Comparison of ENCODE assay signal across 15 cellular contexts in the genomic region with DNA sequence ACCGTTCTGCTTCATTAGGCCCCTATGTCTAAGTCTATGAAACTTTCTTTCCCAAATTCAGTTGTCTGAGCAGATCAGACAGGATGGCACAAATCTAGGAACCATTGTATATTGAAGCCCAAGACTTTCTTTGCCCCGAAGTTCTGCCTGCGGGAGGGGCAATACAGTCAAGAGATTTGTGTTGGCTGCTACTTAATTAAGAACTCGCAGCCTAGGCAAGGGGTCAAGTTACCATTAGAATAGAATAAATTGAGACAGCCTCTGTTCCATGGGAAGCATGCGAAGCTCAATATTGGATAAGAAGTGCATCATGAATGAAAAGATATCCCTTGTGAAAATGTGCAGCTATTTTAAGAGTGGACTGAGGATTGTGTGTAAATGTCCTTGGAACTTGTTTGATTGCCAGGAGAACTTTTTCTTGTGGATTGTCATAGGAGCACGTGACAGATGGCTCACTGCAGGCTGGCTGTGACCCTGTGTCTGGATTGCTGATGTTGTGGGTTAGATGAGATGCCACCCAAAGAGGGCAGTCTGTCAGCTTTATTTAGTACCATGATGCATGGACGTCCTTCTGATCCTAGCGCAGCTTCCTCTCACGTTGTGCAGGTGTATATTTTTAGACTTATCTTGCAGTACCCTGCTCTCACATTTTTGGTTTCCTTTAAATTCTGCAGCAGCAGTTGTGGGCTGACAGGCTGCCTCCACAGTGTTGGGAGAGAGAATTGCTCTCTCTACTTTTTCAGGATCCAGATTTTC. TPM values are rescaled to one million over a fixed set of nuclear protein-coding genes. Genes with fewer than 3 reads are reported as not detected.
A peak's percentile ranks its signal among the peaks of the same experiment; 100 is the strongest.
DNase-seq lines count a peak whose midpoint lies in the region; ATAC-seq and TF ChIP-seq lines count a peak whose summit lies in the region.
"Had no signal": no experiment of that assay in that cellular context is flagged by ENCODE, and none has a peak within 500 bp of the region (broad histone marks: within the 10 kb centered on the region; RNA-seq: fewer than 3 reads in every experiment).

No MANE protein-coding gene starts in this region.

- H3K79me2 ChIP-seq in GM23338 (replicated peaks; ENCODE audit: insufficient read depth): no peaks in the 10 kb centered on the region

- no peaks in the 10 kb centered on the region for H3K9me3 ChIP-seq in T-helper 17 cell (ENCODE audit: control insufficient read depth, low read length, poor library complexity, severe bottlenecking)
- H3K9me3 ChIP-seq in psoas muscle: no peaks in the 10 kb centered on the region
- H3K9me3 ChIP-seq in ovary: no peaks in the 10 kb centered on the region
- H3K9me3 ChIP-seq: ascending aorta had no signal

- peak overlapping the region; percentile 60; the same call in 1 of the 2 replicates for H3K27ac Mint-ChIP-seq in GM23338
- peak overlapping the region; percentile 27 for H3K27ac Mint-ChIP-seq in T-helper 17 cell
- H3K27ac Mint-ChIP-seq: B cell had no signal

- H3K4me1 ChIP-seq in GM23338 (ENCODE audit: insufficient read depth) (peaks cover 8% of the 10 kb centered on the region; the same call in 1 of the 2 replicates), psoas muscle (peaks cover 8% of the 10 kb centered on the region), ovary (ENCODE audit: insufficient read depth) (peaks cover 1% of the 10 kb centered on the region)
- H3K4me1 ChIP-seq: ascending aorta had no signal

- H3K4me3 Mint-ChIP-seq in GM23338: no peak overlapping the region
- no peak overlapping the region for H3K4me3 Mint-ChIP-seq in T-helper 17 cell
- H3K4me3 Mint-ChIP-seq: B cell had no signal

- H3K36me3 ChIP-seq in GM23338 (ENCODE audit: insufficient read depth) (0 out of 2 replicates have a peak, but pooled peaks cover 1% of the 10 kb centered on the region), psoas muscle (ENCODE audit: insufficient read depth in 1 of 2, low read depth in 1 of 2) (no peaks in the 10 kb centered on the region), ovary (no peaks in the 10 kb centered on the region)

- TF ChIP-seq POLR2A in ovary (IDR thresholded peaks at IDR 0.05): no peak

- DNase-seq in GM23338 (ENCODE audit: low spot score) (peak; percentile 31), T-helper 17 cell (no peak), left cardiac atrium (no peak), psoas muscle (peak; percentile 35 to 82), ovary (no peak), AG08396 (ENCODE audit: low spot score) (no peak)
- DNase-seq: activated gamma-delta T cell, DMS53, kidney glomerular epithelial cell, NCI-H1930 had no signal

- TF ChIP-seq CTCF in GM23338 (conservative IDR thresholded peaks at IDR 0.05; ENCODE audit: low read depth in 2 of 2) (no peak), psoas muscle (IDR thresholded peaks at IDR 0.05) (no peak), ovary (IDR thresholded peaks at IDR 0.05) (no peak)

- H3K27me3 ChIP-seq in GM23338 (ENCODE audit: insufficient read depth) (no peaks in the 10 kb centered on the region), psoas muscle (ENCODE audit: insufficient read depth in 3 of 3, low read length in 2 of 3) (no peaks in the 10 kb centered on the region), ovary (no peaks in the 10 kb centered on the region)
- H3K27me3 ChIP-seq: ascending aorta had no signal

- peaks cover 3% of the 10 kb centered on the region; the same call in 1 of the 3 replicates for H3K36me3 Mint-ChIP-seq in GM23338 (ENCODE audit: low read depth)
- peaks cover 2% of the 10 kb centered on the region for H3K36me3 Mint-ChIP-seq in T-helper 17 cell (ENCODE audit: low read depth)

- H3K9me2 ChIP-seq in GM23338 (ENCODE audit: insufficient read depth): no peaks in the 10 kb centered on the region

- WGBS in psoas muscle, 3 donors: 21 to 29% (median 22%) methylated on average over 9 of the region's 9 CpGs
- whole genome bisulfite sequencing in ovary, 3 donors: 59 to 66% (median 59%) methylated on average over 9 of the region's 9 CpGs

- no peak overlapping the region for H3K4me2 ChIP-seq in GM23338

- H3K9me3 Mint-ChIP-seq in GM23338: no peaks in the 10 kb centered on the region

- intact Hi-C loops in left cardiac atrium (cut with DNase I) (no loop called here), psoas muscle (cut with DNase I) (no loop called here), ovary (cut with DNase I) (no loop called here)

- H3F3A ChIP-seq in GM23338 (replicated peaks; ENCODE audit: low read depth): no peaks in the 10 kb centered on the region

- no peaks in the 10 kb centered on the region for H4K20me1 ChIP-seq in GM23338 (replicated peaks; ENCODE audit: insufficient read depth)

- H3K4me3 ChIP-seq in GM23338 (no peak overlapping the region), psoas muscle (peak overlapping the region; percentile 5), ovary (no peak overlapping the region)
- H3K4me3 ChIP-seq: ascending aorta, coronary artery had no signal

- no peak overlapping the region for H2AFZ ChIP-seq in GM23338

- H3K4me1 Mint-ChIP-seq in GM23338 (peaks cover 24% of the 10 kb centered on the region), T-helper 17 cell (peaks cover 4% of the 10 kb centered on the region)
- H3K4me1 Mint-ChIP-seq: B cell had no signal

- ATAC-seq in GM23338 (peak; percentile 77), T-helper 17 cell (no peak), left cardiac atrium (peak; percentile 90 to 95), psoas muscle (peak; percentile 99), HG03342 (IDR thresholded peaks at IDR 0.05; ENCODE audit: unreplicated experiment) (no peak)
- ATAC-seq: Panc1 had no signal

- H3K27ac ChIP-seq in GM23338 (ENCODE audit: low read depth): no peak overlapping the region; the same call in 1 of the 2 replicates
- peak overlapping the region; percentile 85 for H3K27ac ChIP-seq in psoas muscle
- no peak overlapping the region for H3K27ac ChIP-seq in ovary
- H3K27ac ChIP-seq: ascending aorta, coronary artery had no signal

- H3K27me3 Mint-ChIP-seq in GM23338 (ENCODE audit: insufficient read depth, low read depth, poor library complexity) (peaks cover 3% of the 10 kb centered on the region), T-helper 17 cell (no peaks in the 10 kb centered on the region)
- H3K27me3 Mint-ChIP-seq: B cell had no signal

- no peak for TF ChIP-seq EP300 in ovary (IDR thresholded peaks at IDR 0.05)

TF ChIP-seq in GM23338, 12 proteins besides CTCF, POLR2A, EP300 and RAD21 (continues in another document):
- no peak for TF ChIP-seq NANOG (IDR thresholded peaks at IDR 0.05; ENCODE audit: borderline replicate concordance)
- TF ChIP-seq, protein P1, sequence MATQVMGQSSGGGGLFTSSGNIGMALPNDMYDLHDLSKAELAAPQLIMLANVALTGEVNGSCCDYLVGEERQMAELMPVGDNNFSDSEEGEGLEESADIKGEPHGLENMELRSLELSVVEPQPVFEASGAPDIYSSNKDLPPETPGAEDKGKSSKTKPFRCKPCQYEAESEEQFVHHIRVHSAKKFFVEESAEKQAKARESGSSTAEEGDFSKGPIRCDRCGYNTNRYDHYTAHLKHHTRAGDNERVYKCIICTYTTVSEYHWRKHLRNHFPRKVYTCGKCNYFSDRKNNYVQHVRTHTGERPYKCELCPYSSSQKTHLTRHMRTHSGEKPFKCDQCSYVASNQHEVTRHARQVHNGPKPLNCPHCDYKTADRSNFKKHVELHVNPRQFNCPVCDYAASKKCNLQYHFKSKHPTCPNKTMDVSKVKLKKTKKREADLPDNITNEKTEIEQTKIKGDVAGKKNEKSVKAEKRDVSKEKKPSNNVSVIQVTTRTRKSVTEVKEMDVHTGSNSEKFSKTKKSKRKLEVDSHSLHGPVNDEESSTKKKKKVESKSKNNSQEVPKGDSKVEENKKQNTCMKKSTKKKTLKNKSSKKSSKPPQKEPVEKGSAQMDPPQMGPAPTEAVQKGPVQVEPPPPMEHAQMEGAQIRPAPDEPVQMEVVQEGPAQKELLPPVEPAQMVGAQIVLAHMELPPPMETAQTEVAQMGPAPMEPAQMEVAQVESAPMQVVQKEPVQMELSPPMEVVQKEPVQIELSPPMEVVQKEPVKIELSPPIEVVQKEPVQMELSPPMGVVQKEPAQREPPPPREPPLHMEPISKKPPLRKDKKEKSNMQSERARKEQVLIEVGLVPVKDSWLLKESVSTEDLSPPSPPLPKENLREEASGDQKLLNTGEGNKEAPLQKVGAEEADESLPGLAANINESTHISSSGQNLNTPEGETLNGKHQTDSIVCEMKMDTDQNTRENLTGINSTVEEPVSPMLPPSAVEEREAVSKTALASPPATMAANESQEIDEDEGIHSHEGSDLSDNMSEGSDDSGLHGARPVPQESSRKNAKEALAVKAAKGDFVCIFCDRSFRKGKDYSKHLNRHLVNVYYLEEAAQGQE (IDR thresholded peaks at IDR 0.05; ENCODE audit: unreplicated experiment): no peak
- TF ChIP-seq STAT1 (IDR thresholded peaks at IDR 0.05; ENCODE audit: unreplicated experiment): no peak
- TF ChIP-seq JUNB (IDR thresholded peaks at IDR 0.05; ENCODE audit: unreplicated experiment): no peak
- TF ChIP-seq CREB1 (CRISPR knock-in tag; IDR thresholded peaks at IDR 0.05; ENCODE audit: low read depth): no peak
- no peak for TF ChIP-seq EZH2 (IDR thresholded peaks at IDR 0.05; ENCODE audit: low read depth, unreplicated experiment)
- no peak for TF ChIP-seq POLR2AphosphoS5 (IDR thresholded peaks at IDR 0.05; ENCODE audit: low read depth)
- TF ChIP-seq ZNF331 (CRISPR knock-in tag; IDR thresholded peaks at IDR 0.05; ENCODE audit: low read depth): no peak
- TF ChIP-seq EZH2phosphoT487 (IDR thresholded peaks at IDR 0.05; ENCODE audit: unreplicated experiment): no peak
- no peak for TF ChIP-seq ZNF114 (CRISPR knock-in tag; IDR thresholded peaks at IDR 0.05)

RNA-seq across cellular contexts. Expression of gene HAUS1, which starts 30.9 kb away (rescaled TPM):
- 83.0 and 163 TPM in 2 replicates for total RNA-seq in GM23338 (2014; rRNA removed; shearing (Covaris generic))
- 200 and 216 TPM in 2 replicates for polyA plus RNA-seq in GM23338 (2016; fragmentation: Nextera tagmentation; extraction: Ambion mirVana)
- total RNA-seq in T-helper 17 cell: 10 to 100 TPM; 14.9 to 15.8 TPM
- total RNA-seq in left cardiac atrium: 1 to 10 TPM; 7.6 to 8.5 TPM
- 1 to 10 TPM; 2.8 to 7.5 (median 4.8) TPM for total RNA-seq in psoas muscle
- polyA plus RNA-seq in psoas muscle: 10 to 100 TPM in 1 of 3 donors, 1 to 10 TPM in 2; 6.3 to 16.3 (median 9.0) TPM
- total RNA-seq in ovary: 10 to 100 TPM; 20.3 to 54.2 (median 28.1) TPM
- 10 to 100 TPM; 18.6 to 39.0 TPM for polyA plus RNA-seq in ovary

RNA-seq across cellular contexts. Expression of gene ATP5F1A, which starts 37.0 kb away (rescaled TPM):
- total RNA-seq in GM23338 (2014; rRNA removed; shearing (Covaris generic)): 718 and 822 TPM in 2 replicates
- 317 and 353 TPM in 2 replicates for polyA plus RNA-seq in GM23338 (2016; fragmentation: Nextera tagmentation; extraction: Ambion mirVana)
- 100 to 1,000 TPM; 171 to 200 TPM for total RNA-seq in T-helper 17 cell
- 1,000 to 10,000 TPM; 1,001 to 1,121 TPM for total RNA-seq in left cardiac atrium
- total RNA-seq in psoas muscle: 1,000 to 10,000 TPM in 1 of 4 donors, 100 to 1,000 TPM in 3; 654 to 1,102 (median 753) TPM
- 100 to 1,000 TPM; 754 to 939 (median 892) TPM for polyA plus RNA-seq in psoas muscle
- 100 to 1,000 TPM; 267 to 370 (median 294) TPM for total RNA-seq in ovary
- 100 to 1,000 TPM; 251 to 409 TPM for polyA plus RNA-seq in ovary

Comparison
In these comparisons a context has a peak if more than half of its experiments do, and no peak if none do; other contexts are left out.
1. ATAC-seq: peak in GM23338 (single experiment), left cardiac atrium (2 of 2) and psoas muscle (4 of 4); none in T-helper 17 cell (single experiment) and HG03342 (single experiment).
2. DNase-seq: peak in GM23338 (single experiment) and psoas muscle (2 of 2); none in T-helper 17 cell (0 of 3), left cardiac atrium (single experiment), ovary (0 of 5) and AG08396 (single experiment).